In the genomic region with DNA sequence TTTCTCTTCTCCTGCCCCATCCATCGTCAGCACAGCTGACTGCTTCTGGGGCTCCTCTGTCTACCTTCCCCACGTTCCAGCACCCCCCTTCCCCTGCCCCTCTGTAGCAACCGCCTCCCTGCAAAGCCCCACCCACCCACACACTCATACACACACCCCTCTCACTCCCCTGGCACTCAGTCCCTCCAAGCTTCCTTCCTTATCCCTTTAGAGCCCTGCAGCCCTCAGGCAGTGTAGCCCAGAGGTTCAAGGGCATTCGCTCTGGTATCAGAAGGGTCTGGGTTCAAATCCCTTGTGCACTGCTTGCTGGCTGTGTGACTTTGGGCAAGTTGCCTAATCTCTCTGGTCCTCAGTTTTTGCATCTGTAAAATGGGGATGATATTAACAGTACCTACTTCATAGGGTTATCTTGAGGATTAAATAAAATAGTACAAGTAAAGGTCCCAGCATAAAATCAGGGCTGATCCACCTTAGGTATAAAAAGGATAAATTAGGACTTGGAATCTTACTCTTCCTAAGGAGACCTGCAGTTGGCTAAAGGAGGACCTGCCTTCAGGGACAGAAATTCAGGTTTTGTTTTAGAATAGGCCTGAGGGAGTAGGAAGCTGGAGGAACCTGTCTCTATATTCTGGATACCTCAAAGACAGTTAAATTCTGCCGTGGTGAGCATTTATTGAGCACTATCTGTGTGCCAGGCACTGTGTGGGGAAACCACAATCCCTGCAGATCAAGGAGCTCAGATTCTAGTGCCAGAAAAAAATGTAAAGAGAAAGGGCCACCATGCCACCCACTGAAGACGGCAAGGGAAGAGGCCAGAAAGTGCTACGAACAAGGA, we compare ENCODE assay signal across 11 cellular contexts.
A peak's percentile ranks its signal among the peaks of the same experiment; 100 is the strongest.
DNase-seq lines count a peak whose midpoint lies in the region; ATAC-seq and TF ChIP-seq lines count a peak whose summit lies in the region.
"Had no signal": no experiment of that assay in that cellular context is flagged by ENCODE, and none has a peak within 500 bp of the region (broad histone marks: within the 10 kb centered on the region; RNA-seq: fewer than 3 reads in every experiment).

No MANE protein-coding gene starts in this region.

- H3K4me3 Mint-ChIP-seq in MCF 10A (ENCODE audit: unreplicated experiment): peak overlapping the region; percentile 46
- H3K4me3 Mint-ChIP-seq: activated naive CD8-positive, alpha-beta T cell; immature natural killer cell had no signal

- peak; percentile 36; the same call in 1 of the 3 replicates for ATAC-seq in DND-41 (ENCODE audit: insufficient read depth, low read depth)
- peak; percentile 41 for ATAC-seq in left lobe of liver
- ATAC-seq in HG02571 (IDR thresholded peaks at IDR 0.05; ENCODE audit: unreplicated experiment): no peak

- 37 to 51% (median 39%) methylated on average over 7 of the region's 7 CpGs for WGBS in spleen, 5 donors

- H3K4me2 ChIP-seq in DND-41 (ENCODE audit: insufficient read depth, low read length): no peak overlapping the region

- H4K20me1 ChIP-seq in DND-41 (ENCODE audit: insufficient read depth, low read length): no peaks in the 10 kb centered on the region

- H3K36me3 ChIP-seq in DND-41 (ENCODE audit: insufficient read depth, low read length) (no peaks in the 10 kb centered on the region), spleen (no peaks in the 10 kb centered on the region)

- no peak for TF ChIP-seq CTCF in DND-41 (IDR thresholded peaks at IDR 0.05; ENCODE audit: borderline replicate concordance, extremely low read depth, low read length, poor library complexity, severe bottlenecking)
- TF ChIP-seq CTCF in MCF 10A (IDR thresholded peaks at IDR 0.05; ENCODE audit: unreplicated experiment): no peak
- no peak for TF ChIP-seq CTCF in spleen (IDR thresholded peaks at IDR 0.05 in 8 of 11, conservative IDR thresholded peaks at IDR 0.05 in 3 of 11)
- no peak for TF ChIP-seq CTCF in GM10266 (IDR thresholded peaks at IDR 0.05; ENCODE audit: control insufficient read depth, insufficient read depth, low read depth, missing control alignments)

- no peak overlapping the region for H3K9ac ChIP-seq in DND-41 (ENCODE audit: low read depth, low read length)

- no peak for TF ChIP-seq POLR2A in spleen (IDR thresholded peaks at IDR 0.05)

- H3K4me1 ChIP-seq in DND-41 (ENCODE audit: insufficient read depth, low read length) (peaks cover 5% of the 10 kb centered on the region; the same call in 1 of the 2 replicates), spleen (peaks cover 14 to 74% (median 47%) of the 10 kb centered on the region in 6 donors)

- CTCF ChIA-PET in MCF 10A (lab: Yijun Ruan, JAX): interaction anchor here (0.6 to 3.2 kb wide), 17 partner anchors 11 to 371 kb away, joined by 3 to 24 read pairs (median 4); partner anchors contain the start of gene RRBP1

- no peaks in the 10 kb centered on the region for H3K79me2 ChIP-seq in DND-41 (ENCODE audit: insufficient read depth, low read length)

- H3K27me3 Mint-ChIP-seq in MCF 10A (ENCODE audit: insufficient read depth, unreplicated experiment): no peaks in the 10 kb centered on the region
- H3K27me3 Mint-ChIP-seq: activated naive CD8-positive, alpha-beta T cell had no signal

- H3K9me3 ChIP-seq in DND-41 (ENCODE audit: insufficient read depth, low read length, severe bottlenecking) (no peaks in the 10 kb centered on the region), spleen (no peaks in the 10 kb centered on the region)

- POLR2A ChIA-PET in MCF 10A (lab: Yijun Ruan, JAX): interaction anchor here (0.7 to 3.4 kb wide), 14 partner anchors 10 to 304 kb away, joined by 3 to 20 read pairs (median 5); partner anchors contain the start of genes DSTN and RRBP1

- DNase-seq in DND-41 (no peak), MCF 10A (ENCODE audit: unreplicated experiment) (no peak), left lobe of liver (ENCODE audit: low spot score) (no peak), spleen (no peak), OCI-M1 (lab: John Stamatoyannopoulos, UW) (no peak), GM10266 (ENCODE audit: extremely low spot score) (no peak)
- DNase-seq in activated CD4-positive, CD25-positive, alpha-beta regulatory T cell treated with anti-CD3 and anti-CD28 coated beads, Interleukin-2, amount 50 U/mL, for 72 hours: no peak
- DNase-seq: immature natural killer cell, KBM-7 had no signal

- BruUV-seq in MCF 10A (replicated peaks; lab: Mats Ljungman, UMichigan): no TSS peak

- H3K27ac Mint-ChIP-seq in MCF 10A (ENCODE audit: low read depth, unreplicated experiment): peak overlapping the region; percentile 29
- H3K27ac Mint-ChIP-seq: activated naive CD8-positive, alpha-beta T cell had no signal

- H3K4me3 ChIP-seq in DND-41 (ENCODE audit: low read depth in 1 of 2, low read length in 2 of 2) (no peak overlapping the region), spleen (no peak overlapping the region)

- no peaks in the 10 kb centered on the region for H3K9me3 Mint-ChIP-seq in MCF 10A (ENCODE audit: unreplicated experiment)
- H3K9me3 Mint-ChIP-seq: immature natural killer cell had no signal

- H3K27ac ChIP-seq in DND-41 (ENCODE audit: low read length): no peak overlapping the region
- peak overlapping the region in 5 of 8 donors; percentile 1 to 63 (median 32) for H3K27ac ChIP-seq in spleen

- peaks cover 24% of the 10 kb centered on the region for H3K4me1 Mint-ChIP-seq in MCF 10A (ENCODE audit: insufficient read depth, unreplicated experiment)

- intact Hi-C loops in MCF 10A (cut with micrococcal nuclease) (no loop called here), spleen (cut with DNase I; ENCODE audit: low total_unique reads) (no loop called here)

- H3K27me3 ChIP-seq in DND-41 (ENCODE audit: insufficient read depth, low read length, poor library complexity) (peaks cover 29% of the 10 kb centered on the region), spleen (replicated peaks in 1 of 7) (no peaks in the 10 kb centered on the region)

- H3K36me3 Mint-ChIP-seq in MCF 10A (ENCODE audit: insufficient read depth, unreplicated experiment): no peaks in the 10 kb centered on the region
- H3K36me3 Mint-ChIP-seq: activated naive CD8-positive, alpha-beta T cell; immature natural killer cell had no signal

- no peak overlapping the region for H2AFZ ChIP-seq in DND-41 (ENCODE audit: low read depth, low read length)
